ENCODE assay signal across 20 cellular contexts in the genomic region with DNA sequence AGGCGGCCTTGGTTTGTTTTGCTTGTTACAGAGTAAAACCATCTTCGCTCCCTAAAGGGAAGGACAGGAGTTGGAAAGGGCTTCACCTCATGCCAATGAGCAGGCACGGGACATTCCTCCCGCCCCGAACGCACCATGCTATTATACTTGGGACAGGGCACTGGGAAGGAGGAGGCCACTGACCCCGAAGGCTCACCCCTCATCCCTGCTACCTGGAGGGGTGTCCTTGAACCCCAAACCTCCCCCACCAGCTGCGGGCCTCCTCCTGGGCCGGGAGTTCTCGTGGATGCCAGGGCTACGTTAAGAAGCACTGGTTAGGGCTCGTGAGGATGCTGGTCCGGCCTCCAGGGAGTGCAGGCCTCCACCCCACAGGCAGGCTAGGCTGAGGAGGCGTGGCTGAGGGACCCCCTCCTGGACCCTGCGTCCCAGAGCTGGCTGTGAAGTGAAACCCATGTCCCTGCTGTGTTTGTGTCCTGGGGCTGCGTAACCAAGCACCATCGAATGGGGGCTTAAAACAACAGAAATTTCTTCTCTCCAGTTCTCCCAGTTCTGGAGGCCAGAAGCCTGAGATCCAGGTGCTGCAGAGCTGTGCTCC.
"Had no signal": no experiment of that assay in that cellular context is flagged by ENCODE, and none has a peak within 500 bp of the region (broad histone marks: within the 10 kb centered on the region; RNA-seq: fewer than 3 reads in every experiment).

No MANE protein-coding gene starts in this region.

- H3K27me3 Mint-ChIP-seq: activated B cell treated with CpG ODN at 0.5 μM for 24 hours; activated CD4-positive, alpha-beta T cell treated with anti-CD3 and anti-CD28 coated beads for 36 hours; activated CD8-positive, alpha-beta memory T cell treated with anti-CD3 and anti-CD28 coated beads, Interleukin-2, amount 10 ng/mL, durations not matched to agents 7 days and 5 days; activated CD8-positive, alpha-beta T cell treated with anti-CD3 and anti-CD28 coated beads for 36 hours; activated naive CD4-positive, alpha-beta T cell treated with anti-CD3 and anti-CD28 coated beads, Interleukin-2, amount 50 U/mL, for 24 hours; progenitor cell of endocrine pancreas; stimulated activated naive CD8-positive, alpha-beta T cell treated with anti-CD3 and anti-CD28 coated beads, Interleukin-15, Interleukin-2, amounts not matched to agents 100 ng/mL and 50 ng/mL, for 24 hours had no signal

- H3K27ac Mint-ChIP-seq: activated B cell treated with CpG ODN at 0.5 μM for 24 hours; activated CD4-positive, alpha-beta T cell treated with anti-CD3 and anti-CD28 coated beads for 36 hours; activated CD8-positive, alpha-beta memory T cell treated with anti-CD3 and anti-CD28 coated beads, Interleukin-2, amount 10 ng/mL, durations not matched to agents 7 days and 5 days; activated CD8-positive, alpha-beta T cell treated with anti-CD3 and anti-CD28 coated beads for 36 hours; activated naive CD4-positive, alpha-beta T cell treated with anti-CD3 and anti-CD28 coated beads, Interleukin-2, amount 50 U/mL, for 24 hours; activated T-helper 1 cell treated with anti-CD3 and anti-CD28 coated beads, Interleukin-12 subunit alpha, Interleukin-12 subunit beta, Interleukin-2, Interleukin-4 antibody, amounts not matched to agents 30 ng/mL and 10 ng/mL and 1 ng/mL, durations not matched to agents 14 hours and 24 hours and 36 hours; progenitor cell of endocrine pancreas; stimulated activated naive CD8-positive, alpha-beta T cell treated with anti-CD3 and anti-CD28 coated beads, Interleukin-15, Interleukin-2, amounts not matched to agents 100 ng/mL and 50 ng/mL, for 24 hours; T-helper 1 cell treated with Interleukin-12 subunit alpha and Interleukin-12 subunit beta and Interleukin-4 antibody, amounts not matched to agents 30 μg/mL and 1 μg/mL, for 36 hours had no signal

- H3K4me3 Mint-ChIP-seq: activated B cell treated with CpG ODN at 0.5 μM for 24 hours; activated CD4-positive, alpha-beta T cell treated with anti-CD3 and anti-CD28 coated beads for 36 hours; activated CD8-positive, alpha-beta memory T cell treated with anti-CD3 and anti-CD28 coated beads, Interleukin-2, amount 10 ng/mL, durations not matched to agents 7 days and 5 days; activated CD8-positive, alpha-beta T cell treated with anti-CD3 and anti-CD28 coated beads for 36 hours; activated naive CD4-positive, alpha-beta T cell treated with anti-CD3 and anti-CD28 coated beads, Interleukin-2, amount 50 U/mL, for 24 hours; activated T-helper 1 cell treated with anti-CD3 and anti-CD28 coated beads, Interleukin-12 subunit alpha, Interleukin-12 subunit beta, Interleukin-2, Interleukin-4 antibody, amounts not matched to agents 30 ng/mL and 10 ng/mL and 1 ng/mL, durations not matched to agents 14 hours and 24 hours and 36 hours; stimulated activated naive CD8-positive, alpha-beta T cell treated with anti-CD3 and anti-CD28 coated beads, Interleukin-15, Interleukin-2, amounts not matched to agents 100 ng/mL and 50 ng/mL, for 24 hours; T-helper 1 cell treated with Interleukin-12 subunit alpha and Interleukin-12 subunit beta and Interleukin-4 antibody, amounts not matched to agents 30 μg/mL and 1 μg/mL, for 36 hours had no signal

- H3K27ac ChIP-seq: brain microvascular endothelial cell, esophagus muscularis mucosa, tibial artery had no signal

- H3K27me3 ChIP-seq: brain microvascular endothelial cell, esophagus muscularis mucosa, tibial artery had no signal

- H3K36me3 Mint-ChIP-seq: activated CD8-positive, alpha-beta memory T cell treated with anti-CD3 and anti-CD28 coated beads, Interleukin-2, amount 10 ng/mL, durations not matched to agents 7 days and 5 days; activated naive CD4-positive, alpha-beta T cell treated with anti-CD3 and anti-CD28 coated beads, Interleukin-2, amount 50 U/mL, for 24 hours had no signal

- DNase-seq: activated B cell treated with CpG ODN at 0.5 μM for 24 hours; activated CD4-positive, alpha-beta T cell treated with anti-CD3 and anti-CD28 coated beads for 36 hours; activated CD8-positive, alpha-beta memory T cell treated with anti-CD3 and anti-CD28 coated beads, Interleukin-2, amount 10 ng/mL, durations not matched to agents 7 days and 5 days; activated CD8-positive, alpha-beta T cell treated with anti-CD3 and anti-CD28 coated beads for 36 hours; activated gamma-delta T cell treated with Interleukin-2 at 50 U/mL for 16 hours; activated T-cell treated with anti-CD3 and anti-CD28 coated beads for 4 hours; aorta; brain microvascular endothelial cell; central memory CD4-positive, alpha-beta T cell; effector memory CD4-positive, alpha-beta T cell; mesendoderm; stimulated activated CD4-positive, alpha-beta T cell treated with anti-CD3 and anti-CD28 coated beads, Interleukin-4, amount 100 ng/mL, for 24 hours; tibial artery had no signal

- H3K9me3 ChIP-seq: esophagus muscularis mucosa, mucosa of descending colon, tibial artery had no signal

- H3K36me3 ChIP-seq: brain microvascular endothelial cell, esophagus muscularis mucosa had no signal

- H3K9me3 Mint-ChIP-seq: activated B cell treated with CpG ODN at 0.5 μM for 24 hours; activated CD8-positive, alpha-beta T cell treated with anti-CD3 and anti-CD28 coated beads for 36 hours; activated naive CD4-positive, alpha-beta T cell treated with anti-CD3 and anti-CD28 coated beads, Interleukin-2, amount 50 U/mL, for 24 hours; activated T-helper 1 cell treated with anti-CD3 and anti-CD28 coated beads, Interleukin-12 subunit alpha, Interleukin-12 subunit beta, Interleukin-2, Interleukin-4 antibody, amounts not matched to agents 30 ng/mL and 10 ng/mL and 1 ng/mL, durations not matched to agents 14 hours and 24 hours and 36 hours; stimulated activated naive CD8-positive, alpha-beta T cell treated with anti-CD3 and anti-CD28 coated beads, Interleukin-15, Interleukin-2, amounts not matched to agents 100 ng/mL and 50 ng/mL, for 24 hours; T-helper 1 cell treated with Interleukin-12 subunit alpha and Interleukin-12 subunit beta and Interleukin-4 antibody, amounts not matched to agents 30 μg/mL and 1 μg/mL, for 36 hours had no signal

- ATAC-seq: activated CD4-positive, alpha-beta T cell treated with anti-CD3 and anti-CD28 coated beads for 36 hours; activated CD8-positive, alpha-beta memory T cell treated with anti-CD3 and anti-CD28 coated beads, Interleukin-2, amount 10 ng/mL, durations not matched to agents 7 days and 5 days; activated CD8-positive, alpha-beta T cell treated with anti-CD3 and anti-CD28 coated beads for 36 hours; mucosa of descending colon had no signal

- H3K4me1 Mint-ChIP-seq: activated CD4-positive, alpha-beta T cell treated with anti-CD3 and anti-CD28 coated beads for 36 hours; activated CD8-positive, alpha-beta memory T cell treated with anti-CD3 and anti-CD28 coated beads, Interleukin-2, amount 10 ng/mL, durations not matched to agents 7 days and 5 days; activated naive CD4-positive, alpha-beta T cell treated with anti-CD3 and anti-CD28 coated beads, Interleukin-2, amount 50 U/mL, for 24 hours had no signal

- H3K4me3 ChIP-seq: esophagus muscularis mucosa, mucosa of descending colon, tibial artery had no signal
